Comparison of ENCODE assay signal across 18 cellular contexts in the genomic region with DNA sequence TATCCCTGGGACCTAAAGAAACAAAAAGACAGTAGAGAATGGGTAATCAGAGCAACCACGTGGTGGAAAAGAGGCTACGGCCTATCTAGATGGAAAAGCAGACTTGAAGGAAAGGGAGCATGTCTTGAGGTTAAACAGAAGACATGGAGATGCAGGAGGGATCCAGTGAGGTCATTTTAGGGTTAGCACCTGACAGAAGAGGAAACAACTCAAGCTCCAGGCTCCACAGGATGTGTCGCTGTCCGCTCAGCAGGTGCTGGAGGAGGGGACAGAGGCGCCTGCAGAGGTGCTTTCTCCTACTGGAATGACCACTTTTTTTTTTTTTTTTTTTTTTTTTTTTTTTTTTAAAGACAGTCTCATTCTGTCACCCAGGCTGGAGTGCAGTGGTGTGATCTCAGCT. TPM values are rescaled to one million over a fixed set of nuclear protein-coding genes. Genes with fewer than 3 reads are reported as not detected.
DNase-seq lines count a peak whose midpoint lies in the region; ATAC-seq, FAIRE-seq and TF ChIP-seq lines count a peak whose summit lies in the region.
"Had no signal": no experiment of that assay in that cellular context is flagged by ENCODE, and none has a peak within 500 bp of the region (broad histone marks: within the 10 kb centered on the region; RNA-seq: fewer than 3 reads in every experiment).

No MANE protein-coding gene starts in this region.

- CTCF ChIA-PET in HepG2 (lab: Yijun Ruan, JAX; ENCODE audit: low intra/inter-chr PET ratio, low total read pairs), result interaction anchor here (0.9 kb wide), 1 partner anchor 299 kb away, joined by 3 read pairs; no protein-coding TSS in a partner anchor

- ATAC-seq in HepG2 (peak; percentile 27; the same call in 1 of the 3 replicates), right lobe of liver (no peak), GM19455 (IDR thresholded peaks at IDR 0.05; ENCODE audit: unreplicated experiment) (no peak)

- TF ChIP-seq POLR2A in HepG2 (IDR thresholded peaks at IDR 0.05; ENCODE audit: insufficient read depth in 1 of 2, low read depth in 2 of 2, low read length in 2 of 2) (no peak), right lobe of liver (IDR thresholded peaks at IDR 0.05) (no peak)

- no peaks in the 10 kb centered on the region for H3K36me3 ChIP-seq in HepG2 (replicated peaks in 1 of 2; ENCODE audit: control insufficient read depth in 1 of 2, insufficient read depth in 2 of 2, low read length in 2 of 2)
- H3K36me3 ChIP-seq in right lobe of liver, result no peaks in the 10 kb centered on the region
- peaks cover 14% of the 10 kb centered on the region for H3K36me3 ChIP-seq in NT2/D1 (ENCODE audit: insufficient read depth, insufficient read length, low read length)
- H3K36me3 ChIP-seq: BLaER1, pancreas had no signal

- H3K4me1 ChIP-seq in HepG2 (ENCODE audit: insufficient read depth, low read length) (no peaks in the 10 kb centered on the region), right lobe of liver (no peaks in the 10 kb centered on the region), NT2/D1 (ENCODE audit: insufficient read depth, insufficient read length) (peaks cover 2% of the 10 kb centered on the region)
- H3K4me1 ChIP-seq: BLaER1, pancreas had no signal

- no peaks in the 10 kb centered on the region for H3K9me3 ChIP-seq in HepG2 (ENCODE audit: low read length)
- H3K9me3 ChIP-seq in right lobe of liver, result no peaks in the 10 kb centered on the region
- no peaks in the 10 kb centered on the region for H3K9me3 ChIP-seq in NT2/D1 (ENCODE audit: insufficient read depth, low read length)
- H3K9me3 ChIP-seq: BLaER1, pancreas had no signal

- TF ChIP-seq EP300 in HepG2 (IDR thresholded peaks at IDR 0.05; ENCODE audit: low read depth in 2 of 2, low read length in 2 of 2), result no peak
- TF ChIP-seq EP300 in HepG2 (CRISPR knock-in tag; IDR thresholded peaks at IDR 0.05; ENCODE audit: borderline replicate concordance), result no peak

- intact Hi-C loops in HepG2 (cut with micrococcal nuclease; ENCODE audit: unreplicated experiment), result loop anchor here (1.0 kb wide), 1 partner anchor 17 kb away; no protein-coding TSS in a partner anchor
- intact Hi-C loops in right lobe of liver (cut with DNase I), result loop anchor here (5.0 kb wide), 1 partner anchor 298 kb away; no protein-coding TSS in a partner anchor

- POLR2A ChIA-PET in HepG2 (lab: Yijun Ruan, JAX), result no interaction called here

- TF ChIP-seq CTCF in HepG2 (CRISPR knock-in tag; IDR thresholded peaks at IDR 0.05) (no peak), right lobe of liver (IDR thresholded peaks at IDR 0.05) (no peak), choroid plexus epithelial cell (conservative IDR thresholded peaks at IDR 0.05; ENCODE audit: low read depth, low read length) (no peak)

- in situ Hi-C loops in HepG2 (cut with HindIII; ENCODE audit: extremely low pct_ligation_motif_present, low pct_unique_long_range_greater_than_20kb), result loop anchor here (5.0 to 25.0 kb wide), 3 partner anchors 188 to 738 kb away; a partner anchor contains a TSS

- DNase-seq in HepG2 (ENCODE audit: low spot score), result no peak
- DNase-seq in right lobe of liver, result no peak
- peak; percentile 30 for DNase-seq in NT2/D1 (ENCODE audit: low read depth, low spot score)
- peak; percentile 8 for DNase-seq in choroid plexus epithelial cell (ENCODE audit: low read depth)
- peak; percentile 40 for DNase-seq in urothelium cell line (ENCODE audit: low spot score)
- DNase-seq in OCI-M2 (lab: John Stamatoyannopoulos, UW; ENCODE audit: unreplicated experiment), result no peak
- DNase-seq in NCI-H187 (lab: John Stamatoyannopoulos, UW), result no peak
- DNase-seq: activated naive CD8-positive, alpha-beta T cell treated with anti-CD3 and anti-CD28 coated beads for 36 hours; GF-D8; NCI-H1105 treated with DMSO at 0.1 percent for 48 hours; NCI-H526; Right ventricle myocardium superior had no signal

- WGBS in HepG2 (ENCODE audit: low lambda C conversion rate), result 2% methylated on average over 5 of the region's 5 CpGs
- WGBS in right lobe of liver (ENCODE audit: insufficient coverage, low coverage, low lambda C conversion rate, missing lambda C conversion rate), result 64% methylated on average over 5 of the region's 5 CpGs

- H3K27ac ChIP-seq in HepG2 (ENCODE audit: extremely low read length, insufficient read depth, low read length) (no peak overlapping the region), right lobe of liver (no peak overlapping the region)
- H3K27ac ChIP-seq: BLaER1, pancreas had no signal

- no TSS peak for BruUV-seq in HepG2 (replicated peaks; lab: Mats Ljungman, UMichigan)

- FAIRE-seq in HepG2 (lab: Jason Lieb, UNC), result no peak
- no peak for FAIRE-seq in urothelium cell line (lab: Jason Lieb, UNC)
- FAIRE-seq: colon, pancreas had no signal

- TF ChIP-seq RAD21 in HepG2 (CRISPR knock-in tag; IDR thresholded peaks at IDR 0.05), result no peak

- H3K4me3 ChIP-seq in HepG2 (replicated peaks in 1 of 3; ENCODE audit: insufficient read depth in 1 of 3, low read depth in 2 of 3, low read length in 3 of 3) (no peak overlapping the region), right lobe of liver (no peak overlapping the region), NT2/D1 (ENCODE audit: insufficient read length, low read depth) (no peak overlapping the region), choroid plexus epithelial cell (ENCODE audit: low read depth, low read length) (no peak overlapping the region)
- H3K4me3 ChIP-seq: BLaER1, pancreas, smooth muscle cell had no signal

- H3K27me3 ChIP-seq in HepG2 (ENCODE audit: control insufficient read depth in 1 of 2, insufficient read depth in 2 of 2, low read length in 2 of 2) (peaks cover 0 to 14% of the 10 kb centered on the region in 2 experiments; a peak in 2 of 5 replicates), right lobe of liver (no peaks in the 10 kb centered on the region), NT2/D1 (ENCODE audit: insufficient read depth, insufficient read length) (no peaks in the 10 kb centered on the region)
- H3K27me3 ChIP-seq: BLaER1, pancreas had no signal

- H4K20me1 ChIP-seq in HepG2 (ENCODE audit: insufficient read depth, low read length), result no peaks in the 10 kb centered on the region
- H4K20me1 ChIP-seq: BLaER1 had no signal

- H3K4me2 ChIP-seq in HepG2 (ENCODE audit: low read depth, low read length), result no peak overlapping the region
- H3K4me2 ChIP-seq: BLaER1, smooth muscle cell had no signal

- no peaks in the 10 kb centered on the region for H3K79me2 ChIP-seq in HepG2 (ENCODE audit: insufficient read depth, low read length)

- H3K9ac ChIP-seq in HepG2 (ENCODE audit: insufficient read depth, low read depth, low read length) (no peak overlapping the region), NT2/D1 (ENCODE audit: insufficient read length, low read depth) (no peak overlapping the region)
- H3K9ac ChIP-seq: BLaER1 had no signal

- no peak overlapping the region for H2AFZ ChIP-seq in HepG2 (ENCODE audit: low read length)

TF ChIP-seq in HepG2, 621 proteins besides CTCF, POLR2A, EP300 and RAD21:
- TF ChIP-seq, protein P1, sequence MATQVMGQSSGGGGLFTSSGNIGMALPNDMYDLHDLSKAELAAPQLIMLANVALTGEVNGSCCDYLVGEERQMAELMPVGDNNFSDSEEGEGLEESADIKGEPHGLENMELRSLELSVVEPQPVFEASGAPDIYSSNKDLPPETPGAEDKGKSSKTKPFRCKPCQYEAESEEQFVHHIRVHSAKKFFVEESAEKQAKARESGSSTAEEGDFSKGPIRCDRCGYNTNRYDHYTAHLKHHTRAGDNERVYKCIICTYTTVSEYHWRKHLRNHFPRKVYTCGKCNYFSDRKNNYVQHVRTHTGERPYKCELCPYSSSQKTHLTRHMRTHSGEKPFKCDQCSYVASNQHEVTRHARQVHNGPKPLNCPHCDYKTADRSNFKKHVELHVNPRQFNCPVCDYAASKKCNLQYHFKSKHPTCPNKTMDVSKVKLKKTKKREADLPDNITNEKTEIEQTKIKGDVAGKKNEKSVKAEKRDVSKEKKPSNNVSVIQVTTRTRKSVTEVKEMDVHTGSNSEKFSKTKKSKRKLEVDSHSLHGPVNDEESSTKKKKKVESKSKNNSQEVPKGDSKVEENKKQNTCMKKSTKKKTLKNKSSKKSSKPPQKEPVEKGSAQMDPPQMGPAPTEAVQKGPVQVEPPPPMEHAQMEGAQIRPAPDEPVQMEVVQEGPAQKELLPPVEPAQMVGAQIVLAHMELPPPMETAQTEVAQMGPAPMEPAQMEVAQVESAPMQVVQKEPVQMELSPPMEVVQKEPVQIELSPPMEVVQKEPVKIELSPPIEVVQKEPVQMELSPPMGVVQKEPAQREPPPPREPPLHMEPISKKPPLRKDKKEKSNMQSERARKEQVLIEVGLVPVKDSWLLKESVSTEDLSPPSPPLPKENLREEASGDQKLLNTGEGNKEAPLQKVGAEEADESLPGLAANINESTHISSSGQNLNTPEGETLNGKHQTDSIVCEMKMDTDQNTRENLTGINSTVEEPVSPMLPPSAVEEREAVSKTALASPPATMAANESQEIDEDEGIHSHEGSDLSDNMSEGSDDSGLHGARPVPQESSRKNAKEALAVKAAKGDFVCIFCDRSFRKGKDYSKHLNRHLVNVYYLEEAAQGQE (IDR thresholded peaks at IDR 0.05; ENCODE audit: borderline replicate concordance in 1 of 2, low read depth in 1 of 2, low read length in 2 of 2), result peak; percentile 50 to 91
- peak; percentile 86 for TF ChIP-seq MIER2 (CRISPR knock-in tag; IDR thresholded peaks at IDR 0.05)
- TF ChIP-seq MED8 (CRISPR knock-in tag; IDR thresholded peaks at IDR 0.05; ENCODE audit: insufficient replicate concordance), result no peak

RNA-seq across cellular contexts. Expression of a gene that starts 47.5 kb away (rescaled TPM):
- total RNA-seq in HepG2 (2016; rRNA removed; fragmentation: Illumina TruSeq; extraction: Trizol) (not detected in 2 replicates), right lobe of liver (not detected)
- total RNA-seq in HepG2 (2016; cell fraction: cytosol; rRNA removed; fragmentation: Illumina TruSeq; extraction: Trizol; ENCODE audit: low read depth), result not detected in 2 replicates
- total RNA-seq in HepG2 (2016; cell fraction: insoluble cytoplasmic fraction; rRNA removed; fragmentation: Illumina TruSeq; extraction: Trizol), result not detected in 2 replicates
- total RNA-seq in HepG2 (2016; cell fraction: membrane; rRNA removed; fragmentation: Illumina TruSeq; extraction: Trizol), result not detected in 2 replicates
- total RNA-seq in HepG2 (2016; cell fraction: nucleus; rRNA removed; fragmentation: Illumina TruSeq; extraction: Trizol), result not detected in 2 replicates
- polyA plus RNA-seq in HepG2 (2011; rRNA removed), result not detected in 2 replicates
- not detected in 2 replicates for polyA plus RNA-seq in HepG2 (2011; cell fraction: cytosol; rRNA removed)
- polyA plus RNA-seq in HepG2 (2011; cell fraction: nucleus; rRNA removed), result not detected in 2 replicates
- not detected in 2 replicates for polyA plus RNA-seq in HepG2 (2012)
- not detected in 2 replicates for polyA plus RNA-seq in HepG2 (2016; cell fraction: cytosol; fragmentation: Illumina TruSeq; extraction: Trizol; ENCODE audit: low read depth)
- polyA plus RNA-seq in HepG2 (2016; cell fraction: insoluble cytoplasmic fraction; fragmentation: Illumina TruSeq; extraction: Trizol; ENCODE audit: low read depth), result not detected in 2 replicates
- not detected in 2 replicates for polyA plus RNA-seq in HepG2 (2016; cell fraction: membrane; fragmentation: Illumina TruSeq; extraction: Trizol; ENCODE audit: low read depth)
- polyA plus RNA-seq in HepG2 (2016; cell fraction: nucleus; fragmentation: Illumina TruSeq; extraction: Trizol; ENCODE audit: insufficient read depth, low read depth), result not detected in 2 replicates
- not detected in 2 replicates for polyA minus RNA-seq in HepG2 (2011; rRNA and poly(A)+ RNA removed; ENCODE audit: low replicate concordance)
- polyA minus RNA-seq in HepG2 (2011; cell fraction: cytosol; rRNA and poly(A)+ RNA removed), result not detected in 2 replicates
- not detected in 2 replicates for polyA minus RNA-seq in HepG2 (2011; cell fraction: nucleus; rRNA and poly(A)+ RNA removed)
- total RNA-seq: activated naive CD8-positive, alpha-beta T cell treated with anti-CD3 and anti-CD28 coated beads for 36 hours; mesothelial cell of epicardium; pancreas; Right ventricle myocardium superior had no signal
- polyA plus RNA-seq: pancreas had no signal

Comparison
In these comparisons a context has a peak if more than half of its experiments do, and no peak if none do; other contexts are left out.
1. DNase-seq: peak in NT2/D1 (single experiment), choroid plexus epithelial cell (single experiment) and urothelium cell line (single experiment); none in HepG2 (single experiment), right lobe of liver (0 of 3), OCI-M2 (single experiment) and NCI-H187 (0 of 2).